In genomic region chrX:11757729-11758399, GRCh38 we compare ENCODE assay signal across 8 cellular contexts. TPM values are rescaled to one million over a fixed set of nuclear protein-coding genes. Genes with fewer than 3 reads are reported as not detected.
DNase-seq lines count a peak whose midpoint lies in the region; ATAC-seq, FAIRE-seq and TF ChIP-seq lines count a peak whose summit lies in the region.

Gene MSL3, plus strand, starts transcription at chrX:11758237. Its CDS starts 27 bp downstream, at chrX:11758264.

- H3K27ac ChIP-seq in endothelial cell of umbilical vein (ENCODE audit: insufficient read depth, low read depth, low read length): peak within 1 kb of the TSS; percentile 79

- peaks cover under 1 to 5% of the 10 kb centered on the region in 2 experiments for H3K27me3 ChIP-seq in endothelial cell of umbilical vein (ENCODE audit: control insufficient read depth in 2 of 2, insufficient read depth in 2 of 2, low read length in 2 of 2)

- peak; percentile 40 for FAIRE-seq in endothelial cell of umbilical vein (lab: Jason Lieb, UNC)

- POLR2A ChIA-PET in endothelial cell of umbilical vein (lab: Charles Lee): no interaction called here

- intact Hi-C loops in endothelial cell of umbilical vein (cut with micrococcal nuclease): loop anchor here (5.0 kb wide), 1 partner anchor 226 kb away; no protein-coding TSS in a partner anchor

- no TSS peak for BruUV-seq in endothelial cell of umbilical vein (replicated peaks; lab: Mats Ljungman, UMichigan)

- peaks cover 8% of the 10 kb centered on the region for H3K79me2 ChIP-seq in endothelial cell of umbilical vein (ENCODE audit: control insufficient read depth, insufficient read depth, low read length)

- H3K9me1 ChIP-seq in endothelial cell of umbilical vein (replicated peaks; ENCODE audit: control insufficient read depth, extremely low read depth, insufficient read depth, low read length): no peaks in the 10 kb centered on the region

- peaks cover 0 to 3% of the 10 kb centered on the region in 2 experiments for H3K36me3 ChIP-seq in endothelial cell of umbilical vein (ENCODE audit: control insufficient read depth in 2 of 2, extremely low read depth in 1 of 2, insufficient read depth in 2 of 2, low read length in 2 of 2)

- peak within 1 kb of the TSS; percentile 39 for H2AFZ ChIP-seq in endothelial cell of umbilical vein (ENCODE audit: low read depth, low read length)

- no peaks in the 10 kb centered on the region for H3K9me3 ChIP-seq in endothelial cell of umbilical vein (replicated peaks; ENCODE audit: control insufficient read depth, insufficient read depth, low read length)

- H3K4me2 ChIP-seq in endothelial cell of umbilical vein (ENCODE audit: insufficient read depth, low read length): peak within 1 kb of the TSS; percentile 73

- peak; percentile 23 for DNase-seq in SIG-M5 treated with dmso at 0.1 percent for 504 hours (lab: John Stamatoyannopoulos, UW; ENCODE audit: unreplicated experiment)
- DNase-seq in SIG-M5 (lab: John Stamatoyannopoulos, UW): no peak
- peak; percentile 5 for DNase-seq in NCI-H2196 treated with DMSO at 0.1 percent for 48 hours (lab: John Stamatoyannopoulos, UW; ENCODE audit: unreplicated experiment)
- peak; percentile 61 for DNase-seq in activated CD8-positive, alpha-beta memory T cell treated with anti-CD3 and anti-CD28 coated beads, Interleukin-2, amount 50 U/mL, for 48 hours
- DNase-seq in endothelial cell of umbilical vein (ENCODE audit: low read depth, low spot score): peak; percentile 71
- DNase-seq in mesenteric fat pad (ENCODE audit: low spot score): no peak
- peak in 5 of 6 experiments; percentile 46 to 91 (median 71) for DNase-seq in stimulated activated naive CD4-positive, alpha-beta T cell (lab: John Stamatoyannopoulos, UW)

- H3K4me3 ChIP-seq in endothelial cell of umbilical vein (replicated peaks in 1 of 3; ENCODE audit: insufficient read depth in 1 of 3, low read depth in 1 of 3, low read length in 3 of 3): peak within 1 kb of the TSS; percentile 34 to 90 (median 90)

- ATAC-seq in HG02623 (IDR thresholded peaks at IDR 0.05; ENCODE audit: unreplicated experiment): peak; percentile 27

- H3K9ac ChIP-seq in endothelial cell of umbilical vein (replicated peaks; ENCODE audit: extremely low read depth, insufficient read depth, low read length): peak within 1 kb of the TSS; percentile 82

- peaks cover 10% of the 10 kb centered on the region for H3K4me1 ChIP-seq in endothelial cell of umbilical vein (ENCODE audit: control insufficient read depth, extremely low read depth, insufficient read depth, low read length)

- dilution Hi-C loops in endothelial cell of umbilical vein (cut with MboI; ENCODE audit: extremely low pct_ligation_motif_present, low sequenced_read_pairs): no loop called here

- CTCF ChIA-PET in endothelial cell of umbilical vein (lab: Charles Lee): interaction anchor here (0.6 to 2.7 kb wide), 5 partner anchors 12 to 657 kb away, joined by 3 to 11 read pairs (median 4); no protein-coding TSS in a partner anchor

- peak; percentile 36 for TF ChIP-seq POLR2A in endothelial cell of umbilical vein (IDR thresholded peaks at IDR 0.05; ENCODE audit: low read depth, low read length)

- no peaks in the 10 kb centered on the region for H4K20me1 ChIP-seq in endothelial cell of umbilical vein (replicated peaks; ENCODE audit: control insufficient read depth, extremely low read depth, insufficient read depth, low read length)

- no peak for TF ChIP-seq CTCF in endothelial cell of umbilical vein (IDR thresholded peaks at IDR 0.05; ENCODE audit: extremely low read depth in 1 of 2, insufficient read depth in 1 of 2, low read depth in 1 of 2, low read length in 2 of 2)

TF ChIP-seq in endothelial cell of umbilical vein, 7 proteins besides CTCF, POLR2A, EP300 and RAD21:
- TF ChIP-seq GATA2 (IDR thresholded peaks at IDR 0.05; ENCODE audit: insufficient read depth, insufficient read length, low read depth, low read length): no peak
- peak; percentile 30 for TF ChIP-seq POLR2AphosphoS5 (IDR thresholded peaks at IDR 0.05; ENCODE audit: insufficient read depth, low read depth, low read length)

RNA-seq across cellular contexts. Expression of gene MSL3, which starts in this region (rescaled TPM):
- total RNA-seq in endothelial cell of umbilical vein: 52.6 and 54.2 TPM in 2 replicates
- 49.6 and 58.7 TPM in 2 replicates for polyA plus RNA-seq in endothelial cell of umbilical vein
- polyA plus RNA-seq in endothelial cell of umbilical vein (2011; cell fraction: cytosol; rRNA removed): 37.8 and 38.8 TPM in 2 replicates
- polyA plus RNA-seq in endothelial cell of umbilical vein (2011; cell fraction: nucleus; rRNA removed): 198 and 242 TPM in 2 replicates
- polyA plus RNA-seq in endothelial cell of umbilical vein (2012): 56.6 and 67.1 TPM in 2 replicates
- polyA minus RNA-seq in endothelial cell of umbilical vein: 59.1 and 69.8 TPM in 2 replicates
- 21.1 TPM for polyA minus RNA-seq in endothelial cell of umbilical vein (2011; cell fraction: cytosol; rRNA and poly(A)+ RNA removed)
- 87.1 and 105 TPM in 2 replicates for polyA minus RNA-seq in endothelial cell of umbilical vein (2011; cell fraction: nucleus; rRNA and poly(A)+ RNA removed)
- total RNA-seq in mesenteric fat pad: 29.9 TPM

Comparison
In these comparisons a context has a peak if more than half of its experiments do, and no peak if none do; other contexts are left out.
1. DNase-seq: peak in SIG-M5 treated with dmso at 0.1 percent for 504 hours (single experiment), NCI-H2196 treated with DMSO at 0.1 percent for 48 hours (single experiment), activated CD8-positive, alpha-beta memory T cell treated with anti-CD3 and anti-CD28 coated beads, Interleukin-2, amount 50 U/mL, for 48 hours (single experiment), endothelial cell of umbilical vein (single experiment) and stimulated activated naive CD4-positive, alpha-beta T cell (5 of 6); none in SIG-M5 (single experiment) and mesenteric fat pad (single experiment).